ENCODE assay signal across 10 cellular contexts in the genomic region with DNA sequence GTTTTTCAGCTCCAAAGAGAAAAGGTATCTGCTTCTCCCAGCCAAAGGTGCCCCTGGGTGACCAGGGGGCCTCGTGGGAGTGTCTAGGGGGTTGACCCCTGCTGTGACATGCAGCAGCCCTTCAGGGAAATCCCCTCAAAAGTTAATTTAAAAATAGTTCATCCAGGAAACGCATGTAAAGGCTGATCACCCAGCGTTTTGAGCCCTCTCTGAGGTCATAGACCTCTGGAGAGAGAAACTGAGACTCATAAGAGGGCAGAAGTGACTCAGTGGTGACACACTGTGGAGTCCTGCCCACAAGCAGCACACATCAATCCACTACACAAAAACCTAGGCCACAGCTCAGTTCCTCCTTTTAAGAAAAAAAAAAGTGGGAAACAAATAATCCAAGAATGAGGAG. TPM values are rescaled to one million over a fixed set of nuclear protein-coding genes. Genes with fewer than 3 reads are reported as not detected.
DNase-seq lines count a peak whose midpoint lies in the region; ATAC-seq and TF ChIP-seq lines count a peak whose summit lies in the region.
"Had no signal": no experiment of that assay in that cellular context is flagged by ENCODE, and none has a peak within 500 bp of the region (broad histone marks: within the 10 kb centered on the region; RNA-seq: fewer than 3 reads in every experiment).

No MANE protein-coding gene starts in this region.

- H3K9me2 ChIP-seq in DOHH2 (replicated peaks; ENCODE audit: control insufficient read depth, low read length) (no peaks in the 10 kb centered on the region), GM23248 (ENCODE audit: insufficient read depth) (no peaks in the 10 kb centered on the region)

- H3K4me3 ChIP-seq in DOHH2 (ENCODE audit: low read length) (peak overlapping the region; percentile 30; the same call in 1 of the 2 replicates), GM23248 (no peak overlapping the region), uterus (no peak overlapping the region)
- H3K4me3 ChIP-seq in naive thymus-derived CD4-positive, alpha-beta T cell (ENCODE audit: low read length), result no peak overlapping the region

- H3K4me3 Mint-ChIP-seq in activated CD4-positive, alpha-beta memory T cell treated with anti-CD3 and anti-CD28 coated beads for 36 hours, result no peak overlapping the region
- H3K4me3 Mint-ChIP-seq in naive thymus-derived CD4-positive, alpha-beta T cell, result no peak overlapping the region
- no peak overlapping the region for H3K4me3 Mint-ChIP-seq in nephron progenitor cell
- H3K4me3 Mint-ChIP-seq: CD4-positive, CD25-positive, alpha-beta regulatory T cell had no signal

- peak overlapping the region; percentile 56 for H3K4me2 ChIP-seq in DOHH2 (ENCODE audit: low read length)
- no peak overlapping the region for H3K4me2 ChIP-seq in GM23248 (ENCODE audit: unreplicated experiment)

- TF ChIP-seq CTCF in DOHH2 (IDR thresholded peaks at IDR 0.05; ENCODE audit: low read depth, low read length, poor library complexity, severe bottlenecking), result no peak
- no peak for TF ChIP-seq CTCF in uterus (IDR thresholded peaks at IDR 0.05)
- TF ChIP-seq CTCF in RWPE1 (conservative IDR thresholded peaks at IDR 0.05; ENCODE audit: low read depth), result no peak
- no peak for TF ChIP-seq CTCF in nephron progenitor cell (IDR thresholded peaks at IDR 0.05)

- H3K27me3 Mint-ChIP-seq in activated CD4-positive, alpha-beta memory T cell treated with anti-CD3 and anti-CD28 coated beads for 36 hours, result peaks cover 2% of the 10 kb centered on the region
- peaks cover 0 to 9% (median 0%) of the 10 kb centered on the region in 5 donors for H3K27me3 Mint-ChIP-seq in naive thymus-derived CD4-positive, alpha-beta T cell
- peaks cover 4% of the 10 kb centered on the region for H3K27me3 Mint-ChIP-seq in nephron progenitor cell (ENCODE audit: low read depth, poor library complexity)

- H3K36me3 Mint-ChIP-seq in activated CD4-positive, alpha-beta memory T cell treated with anti-CD3 and anti-CD28 coated beads for 36 hours, result peaks cover 14% of the 10 kb centered on the region
- H3K36me3 Mint-ChIP-seq in naive thymus-derived CD4-positive, alpha-beta T cell, result peaks cover 0 to 2% (median 0%) of the 10 kb centered on the region in 5 donors
- peaks cover 32% of the 10 kb centered on the region for H3K36me3 Mint-ChIP-seq in nephron progenitor cell (ENCODE audit: low read depth)
- H3K36me3 Mint-ChIP-seq: CD4-positive, CD25-positive, alpha-beta regulatory T cell had no signal

- H3K4me1 ChIP-seq in DOHH2 (ENCODE audit: control insufficient read depth, low read length) (peaks cover 20% of the 10 kb centered on the region), GM23248 (ENCODE audit: insufficient read depth) (no peaks in the 10 kb centered on the region), uterus (no peaks in the 10 kb centered on the region)
- peaks cover 0 to 6% of the 10 kb centered on the region in 2 donors for H3K4me1 ChIP-seq in naive thymus-derived CD4-positive, alpha-beta T cell (ENCODE audit: control insufficient read depth in 2 of 2, insufficient read depth in 2 of 2, low read length in 2 of 2)

- H3K9me3 ChIP-seq in DOHH2 (ENCODE audit: control insufficient read depth, insufficient read depth, low read length) (peaks cover 5% of the 10 kb centered on the region), GM23248 (ENCODE audit: low read depth) (no peaks in the 10 kb centered on the region), uterus (no peaks in the 10 kb centered on the region)
- H3K9me3 ChIP-seq in naive thymus-derived CD4-positive, alpha-beta T cell (ENCODE audit: control insufficient read depth in 2 of 3, low read length in 3 of 3), result no peaks in the 10 kb centered on the region

- no peak for TF ChIP-seq POLR2A in uterus (IDR thresholded peaks at IDR 0.05)

- in situ Hi-C loops in GM23248 (cut with MboI), result no loop called here

- no peaks in the 10 kb centered on the region for H3K79me2 ChIP-seq in DOHH2 (ENCODE audit: control insufficient read depth, low read length)
- no peaks in the 10 kb centered on the region for H3K79me2 ChIP-seq in GM23248 (ENCODE audit: insufficient read depth)

- H3K27ac Mint-ChIP-seq in activated CD4-positive, alpha-beta memory T cell treated with anti-CD3 and anti-CD28 coated beads for 36 hours, result peak overlapping the region; percentile 59
- no peak overlapping the region for H3K27ac Mint-ChIP-seq in naive thymus-derived CD4-positive, alpha-beta T cell
- no peak overlapping the region for H3K27ac Mint-ChIP-seq in nephron progenitor cell
- H3K27ac Mint-ChIP-seq: CD4-positive, CD25-positive, alpha-beta regulatory T cell had no signal

- peaks cover 23% of the 10 kb centered on the region for H3K9me3 Mint-ChIP-seq in activated CD4-positive, alpha-beta memory T cell treated with anti-CD3 and anti-CD28 coated beads for 36 hours
- H3K9me3 Mint-ChIP-seq in naive thymus-derived CD4-positive, alpha-beta T cell, result peaks cover 0 to 30% (median 0%) of the 10 kb centered on the region in 11 donors
- H3K9me3 Mint-ChIP-seq in nephron progenitor cell, result peaks cover 85% of the 10 kb centered on the region

- POLR2A ChIA-PET in activated CD4-positive, alpha-beta memory T cell treated with anti-CD3 and anti-CD28 coated beads for 36 hours (lab: Charles Lee), result interaction anchor here (1.2 to 2.0 kb wide), 2 partner anchors 25 to 71 kb away, joined by 4 to 6 read pairs; no protein-coding TSS in a partner anchor
- POLR2A ChIA-PET in naive thymus-derived CD4-positive, alpha-beta T cell (lab: Charles Lee), result no interaction called here
- POLR2A ChIA-PET in RWPE1 (lab: Yijun Ruan, JAX; ENCODE audit: low non-redundant PET), result no interaction called here

- no peaks in the 10 kb centered on the region for H3K36me3 ChIP-seq in DOHH2 (ENCODE audit: control insufficient read depth, low read length)
- H3K36me3 ChIP-seq in GM23248 (ENCODE audit: low read depth), result no peaks in the 10 kb centered on the region
- no peaks in the 10 kb centered on the region for H3K36me3 ChIP-seq in naive thymus-derived CD4-positive, alpha-beta T cell (ENCODE audit: control insufficient read depth in 2 of 3, insufficient read depth in 3 of 3, low read length in 3 of 3)
- no peaks in the 10 kb centered on the region for H3K36me3 ChIP-seq in uterus

- 27 to 29% methylated on average over 3 of the region's 3 CpGs for WGBS in GM23248 (ENCODE audit: low coverage in 1 of 2, low lambda C conversion rate in 2 of 2, missing lambda C conversion rate in 2 of 2), 2 experiments

- H3F3A ChIP-seq in DOHH2 (ENCODE audit: control insufficient read depth, insufficient read depth), result no peaks in the 10 kb centered on the region
- H3F3A ChIP-seq in GM23248 (ENCODE audit: insufficient read depth), result no peaks in the 10 kb centered on the region

- H3K4me1 Mint-ChIP-seq in activated CD4-positive, alpha-beta memory T cell treated with anti-CD3 and anti-CD28 coated beads for 36 hours (ENCODE audit: low read depth), result peaks cover 19% of the 10 kb centered on the region
- peaks cover 0 to 10% (median 2%) of the 10 kb centered on the region in 7 donors for H3K4me1 Mint-ChIP-seq in naive thymus-derived CD4-positive, alpha-beta T cell
- peaks cover 34% of the 10 kb centered on the region for H3K4me1 Mint-ChIP-seq in nephron progenitor cell

- peak; percentile 26 for DNase-seq in GM23248
- DNase-seq in activated CD4-positive, alpha-beta memory T cell treated with anti-CD3 and anti-CD28 coated beads for 36 hours, result peak; percentile 74
- peak in 1 of 9 donors; percentile 27 for DNase-seq in naive thymus-derived CD4-positive, alpha-beta T cell
- DNase-seq in uterus, result no peak
- DNase-seq in SK-N-DZ (ENCODE audit: low spot score), result no peak
- no peak for DNase-seq in RWPE1 (ENCODE audit: low spot score)
- no peak for DNase-seq in nephron progenitor cell

- H3K27ac ChIP-seq in DOHH2 (ENCODE audit: low read depth, low read length) (peak overlapping the region; percentile 50), GM23248 (no peak overlapping the region), uterus (no peak overlapping the region), RWPE1 (no peak overlapping the region)
- no peak overlapping the region for H3K27ac ChIP-seq in naive thymus-derived CD4-positive, alpha-beta T cell (ENCODE audit: low read depth, low read length)

- H4K20me1 ChIP-seq in DOHH2 (ENCODE audit: control insufficient read depth, insufficient read depth, low read depth, low read length), result no peaks in the 10 kb centered on the region
- H4K20me1 ChIP-seq in GM23248 (ENCODE audit: insufficient read depth), result no peaks in the 10 kb centered on the region

- ATAC-seq in naive thymus-derived CD4-positive, alpha-beta T cell, result peak; percentile 48

- no peak overlapping the region for H3K9ac ChIP-seq in GM23248

- intact Hi-C loops in activated CD4-positive, alpha-beta memory T cell treated with anti-CD3 and anti-CD28 coated beads for 36 hours (cut with micrococcal nuclease), result loop anchor here (1.0 to 2.0 kb wide), 2 partner anchors 16 to 26 kb away; no protein-coding TSS in a partner anchor
- intact Hi-C loops in naive thymus-derived CD4-positive, alpha-beta T cell (cut with micrococcal nuclease), result no loop called here
- intact Hi-C loops in uterus (cut with DNase I; ENCODE audit: low total_unique reads), result no loop called here

- H3K27me3 ChIP-seq in DOHH2 (ENCODE audit: control insufficient read depth, low read length) (no peaks in the 10 kb centered on the region), GM23248 (replicated peaks; ENCODE audit: insufficient read depth) (no peaks in the 10 kb centered on the region), uterus (no peaks in the 10 kb centered on the region)
- H3K27me3 ChIP-seq in naive thymus-derived CD4-positive, alpha-beta T cell (ENCODE audit: control insufficient read depth in 2 of 2, insufficient read depth in 2 of 2, low read length in 2 of 2), result no peaks in the 10 kb centered on the region

- H2AFZ ChIP-seq in GM23248, result no peak overlapping the region

- CTCF ChIA-PET in activated CD4-positive, alpha-beta memory T cell treated with anti-CD3 and anti-CD28 coated beads for 36 hours (lab: Charles Lee), result interaction anchor here (0.9 to 1.2 kb wide), 3 partner anchors 81 to 102 kb away, joined by 3 to 6 read pairs (median 3); a partner anchor contains a TSS
- CTCF ChIA-PET in naive thymus-derived CD4-positive, alpha-beta T cell (lab: Charles Lee), result no interaction called here
- CTCF ChIA-PET in RWPE1 (lab: Yijun Ruan, JAX), result no interaction called here

RNA-seq across cellular contexts. Expression of a gene that starts 11.9 kb away (rescaled TPM):
- total RNA-seq in GM23248 (2014; rRNA removed; shearing (Covaris generic)), result not detected in 2 replicates
- polyA plus RNA-seq in GM23248 (2016; fragmentation: Nextera tagmentation; extraction: Ambion mirVana), result not detected in 2 replicates
- under 1 TPM; 0.65 to 0.93 TPM for total RNA-seq in activated CD4-positive, alpha-beta memory T cell treated with anti-CD3 and anti-CD28 coated beads for 36 hours
- under 1 TPM in 3 of 5 experiments, not detected in 2; 0.17 to 0.93 (median 0.37) TPM for total RNA-seq in naive thymus-derived CD4-positive, alpha-beta T cell
- not detected for polyA plus RNA-seq in naive thymus-derived CD4-positive, alpha-beta T cell
- under 1 TPM in 2 of 4 donors, not detected in 2; 0.21 to 0.29 TPM for total RNA-seq in uterus
- 0.34 and 2.9 TPM in 2 replicates for polyA plus RNA-seq in SK-N-DZ (2014; cell fraction: cytosol; rRNA removed)
- polyA plus RNA-seq in SK-N-DZ (2014; cell fraction: nucleus; rRNA removed), result 3.1 and 5.4 TPM in 2 replicates
- total RNA-seq: LHCN-M2 had no signal
- polyA plus RNA-seq: CD4-positive, CD25-positive, alpha-beta regulatory T cell had no signal

RNA-seq across cellular contexts. Expression of a gene that starts 20.4 kb away (rescaled TPM):
- total RNA-seq in GM23248 (2014; rRNA removed; shearing (Covaris generic)), result not detected in 2 replicates
- polyA plus RNA-seq in GM23248 (2016; fragmentation: Nextera tagmentation; extraction: Ambion mirVana), result not detected in 2 replicates
- under 1 TPM; 0.31 to 0.36 TPM for total RNA-seq in activated CD4-positive, alpha-beta memory T cell treated with anti-CD3 and anti-CD28 coated beads for 36 hours
- 10 to 100 TPM in 1 of 5 experiments, 1 to 10 TPM in 2, not detected in 2; 1.1 to 13.9 (median 1.2) TPM for total RNA-seq in naive thymus-derived CD4-positive, alpha-beta T cell
- polyA plus RNA-seq in naive thymus-derived CD4-positive, alpha-beta T cell, result not detected
- total RNA-seq in uterus, result under 1 TPM in 2 of 4 donors, not detected in 2; 0.21 to 0.29 TPM
- polyA plus RNA-seq in SK-N-DZ (2014; cell fraction: cytosol; rRNA removed), result 63.5 and 81.6 TPM in 2 replicates
- 78.8 and 121 TPM in 2 replicates for polyA plus RNA-seq in SK-N-DZ (2014; cell fraction: nucleus; rRNA removed)
- total RNA-seq: LHCN-M2 had no signal

RNA-seq across cellular contexts. Expression of a gene that starts 54.1 kb away (rescaled TPM):
- 19.1 and 19.6 TPM in 2 replicates for total RNA-seq in GM23248 (2014; rRNA removed; shearing (Covaris generic))
- 8.3 and 9.7 TPM in 2 replicates for polyA plus RNA-seq in GM23248 (2016; fragmentation: Nextera tagmentation; extraction: Ambion mirVana)
- 10 to 100 TPM; 27.5 to 28.2 TPM for total RNA-seq in activated CD4-positive, alpha-beta memory T cell treated with anti-CD3 and anti-CD28 coated beads for 36 hours
- total RNA-seq in naive thymus-derived CD4-positive, alpha-beta T cell, result 10 to 100 TPM; 32.5 to 49.8 (median 41.1) TPM
- 1 to 10 TPM; 3.5 to 5.3 TPM for polyA plus RNA-seq in naive thymus-derived CD4-positive, alpha-beta T cell
- 10 to 100 TPM in 2 of 4 donors, 1 to 10 TPM in 2; 5.3 to 54.4 (median 13.7) TPM for total RNA-seq in uterus
- polyA plus RNA-seq in SK-N-DZ (2014; cell fraction: cytosol; rRNA removed), result 19.1 and 20.4 TPM in 2 replicates
- polyA plus RNA-seq in SK-N-DZ (2014; cell fraction: nucleus; rRNA removed), result 84.9 and 94.0 TPM in 2 replicates

Comparison
In these comparisons a context has a peak if more than half of its experiments do, and no peak if none do; other contexts are left out.
1. DNase-seq: peak in GM23248 (single experiment) and activated CD4-positive, alpha-beta memory T cell treated with anti-CD3 and anti-CD28 coated beads for 36 hours (single experiment); none in uterus (0 of 2), SK-N-DZ (single experiment), RWPE1 (single experiment) and nephron progenitor cell (single experiment).